ENCODE assay signal across 1 cellular context in the genomic region with DNA sequence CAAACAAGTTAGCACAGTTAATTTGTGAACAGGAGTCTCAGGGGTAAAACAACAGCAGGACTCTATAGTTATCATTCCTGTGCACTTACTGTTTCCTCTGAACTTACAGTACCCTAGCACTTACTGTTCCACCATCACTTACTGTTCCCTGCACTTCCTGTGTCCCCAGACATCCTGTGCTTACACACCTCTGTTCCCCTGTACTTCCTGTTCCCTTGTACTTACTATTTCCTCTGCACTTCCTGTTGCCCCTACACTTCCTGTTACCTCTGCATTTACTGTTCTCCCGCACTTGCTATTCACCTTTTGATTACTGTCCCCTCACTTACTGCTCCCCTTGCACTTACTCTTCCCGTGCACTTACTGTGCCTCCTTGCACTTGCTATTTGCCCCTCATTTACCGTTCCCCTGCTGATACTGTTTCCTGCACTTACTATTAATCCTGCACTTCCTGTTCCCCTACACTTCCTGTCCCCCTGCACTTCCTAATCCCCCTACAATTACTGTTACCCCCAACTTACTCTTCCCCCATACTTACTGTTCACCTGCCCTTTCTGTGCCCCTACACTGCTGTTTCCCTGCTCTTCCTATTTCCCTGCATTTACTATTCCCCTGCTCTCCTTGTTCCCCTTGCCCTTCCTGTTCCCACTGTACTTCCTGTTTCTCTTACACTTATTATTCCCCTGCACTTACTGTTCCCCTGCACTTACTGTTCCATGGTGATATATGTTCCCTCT.
TF ChIP-seq lines count a peak whose summit lies in the region.

No MANE protein-coding gene starts in this region.

TF ChIP-seq in K562, 482 proteins besides CTCF, POLR2A, EP300 and RAD21 (continued from another document):
- peak; percentile 95 for TF ChIP-seq ZBTB40 (IDR thresholded peaks at IDR 0.05)
- no peak for TF ChIP-seq ZBTB40 (CRISPR knock-in tag; IDR thresholded peaks at IDR 0.05)
- TF ChIP-seq BRD4 (IDR thresholded peaks at IDR 0.05) = no peak
- TF ChIP-seq ELF1 (tag; IDR thresholded peaks at IDR 0.05) = peak; percentile 78
- TF ChIP-seq OTX1 (CRISPR knock-in tag; IDR thresholded peaks at IDR 0.05) = 0 out of 2 replicates have a peak, but pooled peaks have one; percentile 4
- TF ChIP-seq BCLAF1 (IDR thresholded peaks at IDR 0.05; ENCODE audit: borderline replicate concordance in 1 of 2, control insufficient read depth in 1 of 2, low read depth in 2 of 2, low read length in 1 of 2) = 0 out of 4 replicates have a peak, but pooled peaks of 1 of the 2 experiments have one; percentile 33
- TF ChIP-seq SNIP1 (IDR thresholded peaks at IDR 0.05; ENCODE audit: low read depth) = no peak
- peak; percentile 60; the same call in 1 of the 2 replicates for TF ChIP-seq ZEB2 (IDR thresholded peaks at IDR 0.05)
- TF ChIP-seq CREB5 (CRISPR knock-in tag; IDR thresholded peaks at IDR 0.05) = no peak
- peak in 1 of 2 experiments; percentile 66; a peak in 2 of 4 replicates for TF ChIP-seq TRIM24 (IDR thresholded peaks at IDR 0.05)
- peak; percentile 67 to 81 for TF ChIP-seq FOXK2 (conservative IDR thresholded peaks at IDR 0.05 in 1 of 2, IDR thresholded peaks at IDR 0.05 in 1 of 2; ENCODE audit: low read depth in 2 of 2)
- TF ChIP-seq ARID2 (IDR thresholded peaks at IDR 0.05) = no peak
- TF ChIP-seq RBM25 (IDR thresholded peaks at IDR 0.05; ENCODE audit: low read depth, low read length, severe bottlenecking) = peak; percentile 83
- TF ChIP-seq MIER1 (IDR thresholded peaks at IDR 0.05; ENCODE audit: low read depth) = 0 out of 2 replicates have a peak, but pooled peaks have one; percentile 50
- no peak for TF ChIP-seq ZNF253 (CRISPR knock-in tag; conservative IDR thresholded peaks at IDR 0.05)
- TF ChIP-seq ZC3H8 (IDR thresholded peaks at IDR 0.05) = no peak
- TF ChIP-seq E2F3 (CRISPR knock-in tag; IDR thresholded peaks at IDR 0.05) = no peak
- TF ChIP-seq U2AF2 (optimal IDR thresholded peaks at IDR 0.05; ENCODE audit: low read depth, low read length) = no peak
- no peak for TF ChIP-seq ATF7 (IDR thresholded peaks at IDR 0.05)
- peak in 1 of 2 experiments; percentile 66; a peak in 1 of 3 replicates for TF ChIP-seq CBX3 (IDR thresholded peaks at IDR 0.05; ENCODE audit: borderline replicate concordance in 1 of 2, low read length in 2 of 2)
- TF ChIP-seq EHMT2 (IDR thresholded peaks at IDR 0.05) = peak; percentile 94
- TF ChIP-seq KDM1A (IDR thresholded peaks at IDR 0.05) = peak in 1 of 2 experiments; percentile 65; a peak in 2 of 4 replicates
- no peak for TF ChIP-seq HNRNPL (IDR thresholded peaks at IDR 0.05; ENCODE audit: low read depth, low read length)
- TF ChIP-seq MTA2 (IDR thresholded peaks at IDR 0.05; ENCODE audit: low read depth) = no peak
- TF ChIP-seq, protein P1, sequence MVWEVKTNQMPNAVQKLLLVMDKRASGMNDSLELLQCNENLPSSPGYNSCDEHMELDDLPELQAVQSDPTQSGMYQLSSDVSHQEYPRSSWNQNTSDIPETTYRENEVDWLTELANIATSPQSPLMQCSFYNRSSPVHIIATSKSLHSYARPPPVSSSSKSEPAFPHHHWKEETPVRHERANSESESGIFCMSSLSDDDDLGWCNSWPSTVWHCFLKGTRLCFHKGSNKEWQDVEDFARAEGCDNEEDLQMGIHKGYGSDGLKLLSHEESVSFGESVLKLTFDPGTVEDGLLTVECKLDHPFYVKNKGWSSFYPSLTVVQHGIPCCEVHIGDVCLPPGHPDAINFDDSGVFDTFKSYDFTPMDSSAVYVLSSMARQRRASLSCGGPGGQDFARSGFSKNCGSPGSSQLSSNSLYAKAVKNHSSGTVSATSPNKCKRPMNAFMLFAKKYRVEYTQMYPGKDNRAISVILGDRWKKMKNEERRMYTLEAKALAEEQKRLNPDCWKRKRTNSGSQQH (CRISPR knock-in tag; IDR thresholded peaks at IDR 0.05) = 0 out of 2 replicates have a peak, but pooled peaks have one; percentile 30
- no peak for TF ChIP-seq RBFOX2 (IDR thresholded peaks at IDR 0.05; ENCODE audit: low read depth, low read length)
- TF ChIP-seq BCOR (IDR thresholded peaks at IDR 0.05) = 0 out of 2 replicates have a peak, but pooled peaks have one; percentile 9
- no peak for TF ChIP-seq SMARCA4 (IDR thresholded peaks at IDR 0.05)
- no peak for TF ChIP-seq CHD4 (IDR thresholded peaks at IDR 0.05; ENCODE audit: insufficient read depth, insufficient replicate concordance, low read depth, low read length, poor library complexity, severe bottlenecking)
- TF ChIP-seq ZKSCAN8 (CRISPR knock-in tag; IDR thresholded peaks at IDR 0.05) = no peak
- TF ChIP-seq DIDO1 (tag; IDR thresholded peaks at IDR 0.05; ENCODE audit: low read depth) = peak; percentile 64; the same call in 1 of the 2 replicates
- TF ChIP-seq ETV6 (IDR thresholded peaks at IDR 0.05; ENCODE audit: borderline replicate concordance in 1 of 2, low read depth in 2 of 2, low read length in 1 of 2) = peak; percentile 80 to 91
- TF ChIP-seq ETV6 (CRISPR knock-in tag; IDR thresholded peaks at IDR 0.05; ENCODE audit: borderline replicate concordance) = peak; percentile 98
- no peak for TF ChIP-seq PYGO2 (tag; IDR thresholded peaks at IDR 0.05)
